14 cellular contexts compared by ENCODE assay signal in genomic region chr18:3340682-3341097, GRCh38.
DNase-seq lines count a peak whose midpoint lies in the region; ATAC-seq lines count a peak whose summit lies in the region.
"Had no signal": no experiment of that assay in that cellular context is flagged by ENCODE, and none has a peak within 500 bp of the region (broad histone marks: within the 10 kb centered on the region; RNA-seq: fewer than 3 reads in every experiment).

No MANE protein-coding gene starts in this region.

- no peak overlapping the region for H3K4me3 ChIP-seq in mesodermal cell (ENCODE audit: extremely low read depth, insufficient read depth, low read length, poor library complexity, severe bottlenecking)
- H3K4me3 ChIP-seq: skin epidermis had no signal

- H3K4me3 Mint-ChIP-seq in activated T-helper 2 cell treated with anti-CD3 and anti-CD28 coated beads, Interferon-gamma antibody, Interleukin-2, Interleukin-4, amounts not matched to agents 10 μg/mL and 5 μg/mL and 100 μg/mL, durations not matched to agents 14 hours and 24 hours and 36 hours (ENCODE audit: low read depth) = no peak overlapping the region
- H3K4me3 Mint-ChIP-seq: activated T-cell treated with anti-CD3 and anti-CD28 coated beads, Interleukin-2, amount 50 U/mL, for 4 hours; CD14-positive monocyte; natural killer cell treated with Interleukin-12 subunit alpha and Interleukin-12 subunit beta and Interleukin-15 and Interleukin-18, amount 100 ng/mL, for 72 hours had no signal

- DNase-seq in ELF-1 (ENCODE audit: low read depth, low spot score) (peak; percentile 51), HuH-7 (ENCODE audit: low spot score) (peak; percentile 46), mucosa of gallbladder (ENCODE audit: low spot score) (no peak), NCI-H774 (lab: John Stamatoyannopoulos, UW) (no peak), medulla oblongata (ENCODE audit: extremely low spot score) (no peak)
- no peak for DNase-seq in activated T-helper 2 cell treated with anti-CD3 and anti-CD28 coated beads, Interferon-gamma antibody, Interleukin-2, Interleukin-4, amounts not matched to agents 10 μg/mL and 5 μg/mL and 100 μg/mL, durations not matched to agents 14 hours and 24 hours and 36 hours (ENCODE audit: low spot score)
- DNase-seq: activated T-cell treated with anti-CD3 and anti-CD28 coated beads, Interleukin-2, amount 50 U/mL, for 4 hours; anterior cingulate cortex; kidney had no signal

- WGBS in mesodermal cell (ENCODE audit: insufficient coverage in 2 of 2), 2 experiments = 83% methylated on average over 1 of the region's 2 CpGs; no CpG with 5 or more reads in 1 of the 2 experiments

- no peak for ATAC-seq in activated CD4-positive, CD25-positive, alpha-beta regulatory T cell treated with anti-CD3 and anti-CD28 coated beads, Interleukin-2, amount 50 U/mL, for 24 hours
- ATAC-seq: natural killer cell treated with Interleukin-12 subunit alpha and Interleukin-12 subunit beta and Interleukin-15 and Interleukin-18, amount 100 ng/mL, for 72 hours had no signal

- peak overlapping the region; percentile 48 for H3K27ac Mint-ChIP-seq in activated T-helper 2 cell treated with anti-CD3 and anti-CD28 coated beads, Interferon-gamma antibody, Interleukin-2, Interleukin-4, amounts not matched to agents 10 μg/mL and 5 μg/mL and 100 μg/mL, durations not matched to agents 14 hours and 24 hours and 36 hours
- H3K27ac Mint-ChIP-seq: natural killer cell treated with Interleukin-12 subunit alpha and Interleukin-12 subunit beta and Interleukin-15 and Interleukin-18, amount 100 ng/mL, for 72 hours had no signal

- H3K4me1 Mint-ChIP-seq in activated T-helper 2 cell treated with anti-CD3 and anti-CD28 coated beads, Interferon-gamma antibody, Interleukin-2, Interleukin-4, amounts not matched to agents 10 μg/mL and 5 μg/mL and 100 μg/mL, durations not matched to agents 14 hours and 24 hours and 36 hours (ENCODE audit: low read depth) = peaks cover 19% of the 10 kb centered on the region

- intact Hi-C loops in activated T-helper 2 cell treated with anti-CD3 and anti-CD28 coated beads, Interferon-gamma antibody, Interleukin-2, Interleukin-4, amounts not matched to agents 10 μg/mL and 5 μg/mL and 100 μg/mL, durations not matched to agents 14 hours and 24 hours and 36 hours (cut with micrococcal nuclease) = loop anchor here (1.0 to 5.0 kb wide), 5 partner anchors 14 to 257 kb away; no protein-coding TSS in a partner anchor

- H3K36me3 Mint-ChIP-seq in activated T-helper 2 cell treated with anti-CD3 and anti-CD28 coated beads, Interferon-gamma antibody, Interleukin-2, Interleukin-4, amounts not matched to agents 10 μg/mL and 5 μg/mL and 100 μg/mL, durations not matched to agents 14 hours and 24 hours and 36 hours (ENCODE audit: low read depth) = no peaks in the 10 kb centered on the region
- H3K36me3 Mint-ChIP-seq: CD14-positive monocyte; natural killer cell treated with Interleukin-12 subunit alpha and Interleukin-12 subunit beta and Interleukin-15 and Interleukin-18, amount 100 ng/mL, for 72 hours had no signal

- peak overlapping the region; percentile 41 for H3K27ac ChIP-seq in mesodermal cell (ENCODE audit: low read depth, low read length, severe bottlenecking)
- H3K27ac ChIP-seq: skin epidermis had no signal

- H3K36me3 ChIP-seq in mesodermal cell (ENCODE audit: control insufficient read depth, insufficient read depth, low read length) = no peaks in the 10 kb centered on the region

- H3K9me3 Mint-ChIP-seq in activated T-helper 2 cell treated with anti-CD3 and anti-CD28 coated beads, Interferon-gamma antibody, Interleukin-2, Interleukin-4, amounts not matched to agents 10 μg/mL and 5 μg/mL and 100 μg/mL, durations not matched to agents 14 hours and 24 hours and 36 hours = no peaks in the 10 kb centered on the region
- H3K9me3 Mint-ChIP-seq: activated T-cell treated with anti-CD3 and anti-CD28 coated beads, Interleukin-2, amount 50 U/mL, for 4 hours; natural killer cell treated with Interleukin-12 subunit alpha and Interleukin-12 subunit beta and Interleukin-15 and Interleukin-18, amount 100 ng/mL, for 72 hours had no signal

- H3K27me3 Mint-ChIP-seq in activated T-helper 2 cell treated with anti-CD3 and anti-CD28 coated beads, Interferon-gamma antibody, Interleukin-2, Interleukin-4, amounts not matched to agents 10 μg/mL and 5 μg/mL and 100 μg/mL, durations not matched to agents 14 hours and 24 hours and 36 hours (ENCODE audit: low read depth) = no peaks in the 10 kb centered on the region

- H3K9me3 ChIP-seq in mesodermal cell (ENCODE audit: control insufficient read depth, low read length) = no peaks in the 10 kb centered on the region

- H3K4me1 ChIP-seq in mesodermal cell (ENCODE audit: control insufficient read depth, insufficient read depth, low read length, poor library complexity, severe bottlenecking) = no peaks in the 10 kb centered on the region

Comparison
In these comparisons a context has a peak if more than half of its experiments do, and no peak if none do; other contexts are left out.
1. DNase-seq: peak in ELF-1 (single experiment) and HuH-7 (single experiment); none in activated T-helper 2 cell treated with anti-CD3 and anti-CD28 coated beads, Interferon-gamma antibody, Interleukin-2, Interleukin-4, amounts not matched to agents 10 μg/mL and 5 μg/mL and 100 μg/mL, durations not matched to agents 14 hours and 24 hours and 36 hours (single experiment), mucosa of gallbladder (single experiment), NCI-H774 (single experiment) and medulla oblongata (single experiment).